In the genomic region with DNA sequence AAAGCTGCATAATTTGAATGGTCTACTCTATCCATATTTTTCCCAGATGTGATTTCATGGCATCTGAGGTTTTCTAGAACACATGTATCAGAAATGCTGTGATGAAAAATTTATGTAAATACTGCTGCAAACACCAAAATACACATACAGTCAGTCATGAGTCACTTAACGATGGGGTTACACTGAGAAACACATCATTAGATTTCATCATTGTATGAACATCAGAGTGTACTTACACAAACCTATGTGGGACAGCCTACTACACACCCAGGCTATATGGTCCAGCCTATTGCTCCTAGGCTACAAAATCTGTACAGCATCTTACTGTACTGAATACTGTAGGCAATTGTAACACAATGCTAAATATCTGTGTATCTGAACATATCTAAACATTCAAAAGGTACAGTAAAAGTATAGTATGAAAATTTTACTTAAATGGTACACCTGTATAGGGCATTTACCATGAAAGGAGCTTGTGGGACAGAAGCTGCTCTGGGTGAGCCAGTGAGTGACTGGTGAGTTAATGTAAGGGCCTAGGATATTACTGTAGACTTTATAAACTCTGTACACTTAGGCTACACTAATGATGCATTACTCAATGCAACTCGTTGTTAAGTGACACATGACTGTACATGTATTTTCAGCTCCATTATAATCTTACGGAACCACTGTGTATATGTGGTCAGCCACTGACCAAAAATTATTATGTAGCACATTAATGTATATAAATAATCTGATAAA, we compare ENCODE assay signal across 11 cellular contexts. TPM values are rescaled to one million over a fixed set of nuclear protein-coding genes. Genes with fewer than 3 reads are reported as not detected.
DNase-seq lines count a peak whose midpoint lies in the region; ATAC-seq and TF ChIP-seq lines count a peak whose summit lies in the region.
"Had no signal": no experiment of that assay in that cellular context is flagged by ENCODE, and none has a peak within 500 bp of the region (broad histone marks: within the 10 kb centered on the region; RNA-seq: fewer than 3 reads in every experiment).

No MANE protein-coding gene starts in this region.

- no peak for DNase-seq in activated naive CD4-positive, alpha-beta T cell treated with anti-CD3 and anti-CD28 coated beads, Interleukin-2, amount 50 U/mL, for 72 hours (ENCODE audit: low spot score in 2 of 2)
- DNase-seq in activated naive CD4-positive, alpha-beta T cell treated with anti-CD3 and anti-CD28 coated beads, Interleukin-2, amount 10 ng/mL, durations not matched to agents 7 days and 5 days: no peak
- DNase-seq in RWPE1 (ENCODE audit: low spot score): peak; percentile 54
- peak; percentile 75 to 94 for DNase-seq in fibroblast of lung (ENCODE audit: low read depth in 2 of 2)
- no peak for DNase-seq in stimulated activated CD4-positive, alpha-beta T cell treated with anti-CD3 and anti-CD28 coated beads, Interleukin-2, amount 100 ng/mL, for 48 hours
- no peak for DNase-seq in stimulated activated CD4-positive, alpha-beta T cell treated with anti-CD3 and anti-CD28 coated beads, Interleukin-15, amount 100 ng/mL, for 24 hours
- no peak for DNase-seq in DMS 273 (lab: John Stamatoyannopoulos, UW; ENCODE audit: unreplicated experiment)
- DNase-seq: activated CD8-positive, alpha-beta memory T cell treated with anti-CD3 and anti-CD28 coated beads, Interleukin-2, amount 50 U/mL, for 4 hours; glutamatergic neuron; nucleus accumbens had no signal

- H3K4me1 Mint-ChIP-seq in activated naive CD4-positive, alpha-beta T cell treated with anti-CD3 and anti-CD28 coated beads, Interleukin-2, amount 10 ng/mL, durations not matched to agents 7 days and 5 days: peaks cover 20% of the 10 kb centered on the region

- H4K20me1 ChIP-seq in fibroblast of lung (ENCODE audit: control insufficient read depth, extremely low read depth, insufficient read depth, low read length): no peaks in the 10 kb centered on the region

- POLR2A ChIA-PET in RWPE1 (lab: Yijun Ruan, JAX; ENCODE audit: low non-redundant PET): no interaction called here

- no peaks in the 10 kb centered on the region for H3K36me3 ChIP-seq in fibroblast of lung (ENCODE audit: control insufficient read depth, insufficient read depth, low read length)
- peaks cover 0 to 6% (median 5%) of the 10 kb centered on the region in 5 donors for H3K36me3 ChIP-seq in subcutaneous abdominal adipose tissue (ENCODE audit: control insufficient read depth in 5 of 5, insufficient read depth in 5 of 5, low read length in 5 of 5)

- H3K4me3 ChIP-seq in fibroblast of lung (replicated peaks in 1 of 4; ENCODE audit: control extremely low read depth in 1 of 4, insufficient read depth in 1 of 4, low read depth in 3 of 4, low read length in 4 of 4) (no peak overlapping the region), subcutaneous abdominal adipose tissue (ENCODE audit: low read depth in 1 of 5, low read length in 5 of 5) (no peak overlapping the region)

- TF ChIP-seq CTCF in RWPE1 (conservative IDR thresholded peaks at IDR 0.05; ENCODE audit: low read depth): no peak
- TF ChIP-seq CTCF in fibroblast of lung (conservative IDR thresholded peaks at IDR 0.05 in 1 of 2, IDR thresholded peaks at IDR 0.05 in 1 of 2; ENCODE audit: low read depth in 1 of 2, low read length in 2 of 2): no peak

- H3K27me3 ChIP-seq in fibroblast of lung (ENCODE audit: control insufficient read depth, insufficient read depth, low read length): no peaks in the 10 kb centered on the region
- H3K27me3 ChIP-seq in subcutaneous abdominal adipose tissue (ENCODE audit: control insufficient read depth in 5 of 5, insufficient read depth in 4 of 5, low read length in 5 of 5): no peaks in the 10 kb centered on the region

- H3K9me3 ChIP-seq in fibroblast of lung (ENCODE audit: control insufficient read depth, insufficient read depth, low read depth, low read length) (no peaks in the 10 kb centered on the region), subcutaneous abdominal adipose tissue (ENCODE audit: control insufficient read depth in 5 of 5, low read length in 5 of 5) (no peaks in the 10 kb centered on the region)

- H3K27ac ChIP-seq in RWPE1 (no peak overlapping the region), fibroblast of lung (ENCODE audit: insufficient read depth, low read length) (peak overlapping the region; percentile 45), subcutaneous abdominal adipose tissue (ENCODE audit: low read depth, low read length) (peak overlapping the region; percentile 55)

- no peaks in the 10 kb centered on the region for H3K27me3 Mint-ChIP-seq in activated naive CD4-positive, alpha-beta T cell treated with anti-CD3 and anti-CD28 coated beads, Interleukin-2, amount 10 ng/mL, durations not matched to agents 7 days and 5 days

- no peaks in the 10 kb centered on the region for H3K9me3 Mint-ChIP-seq in activated naive CD4-positive, alpha-beta T cell treated with anti-CD3 and anti-CD28 coated beads, Interleukin-2, amount 50 U/mL, for 72 hours
- no peaks in the 10 kb centered on the region for H3K9me3 Mint-ChIP-seq in activated naive CD4-positive, alpha-beta T cell treated with anti-CD3 and anti-CD28 coated beads, Interleukin-2, amount 10 ng/mL, durations not matched to agents 7 days and 5 days

- H3K9ac ChIP-seq in fibroblast of lung (ENCODE audit: insufficient read depth, low read length) (no peak overlapping the region), subcutaneous abdominal adipose tissue (ENCODE audit: low read length in 5 of 5) (no peak overlapping the region)

- peak; percentile 80 to 90 for ATAC-seq in activated naive CD4-positive, alpha-beta T cell treated with anti-CD3 and anti-CD28 coated beads, Interleukin-2, amount 50 U/mL, for 72 hours

- CTCF ChIA-PET in activated naive CD4-positive, alpha-beta T cell treated with anti-CD3 and anti-CD28 coated beads, Interleukin-2, amount 10 ng/mL, durations not matched to agents 7 days and 5 days (lab: Charles Lee): interaction anchor here (1.2 to 3.6 kb wide), 2 partner anchors 15 to 69 kb away, joined by 4 to 11 read pairs; no protein-coding TSS in a partner anchor
- CTCF ChIA-PET in RWPE1 (lab: Yijun Ruan, JAX): interaction anchor here (0.5 to 0.6 kb wide), 2 partner anchors 38 to 245 kb away, joined by 3 read pairs; no protein-coding TSS in a partner anchor

- H3K36me3 Mint-ChIP-seq in activated naive CD4-positive, alpha-beta T cell treated with anti-CD3 and anti-CD28 coated beads, Interleukin-2, amount 50 U/mL, for 72 hours: no peaks in the 10 kb centered on the region
- H3K36me3 Mint-ChIP-seq in activated naive CD4-positive, alpha-beta T cell treated with anti-CD3 and anti-CD28 coated beads, Interleukin-2, amount 10 ng/mL, durations not matched to agents 7 days and 5 days: peaks cover 6% of the 10 kb centered on the region

- H3K4me1 ChIP-seq in fibroblast of lung (ENCODE audit: control insufficient read depth, extremely low read depth, insufficient read depth, low read length): peaks cover 13% of the 10 kb centered on the region
- H3K4me1 ChIP-seq in subcutaneous abdominal adipose tissue (ENCODE audit: control insufficient read depth in 5 of 5, insufficient read depth in 5 of 5, low read length in 5 of 5): peaks cover 0 to 30% (median 27%) of the 10 kb centered on the region in 5 donors

- no peak overlapping the region for H3K27ac Mint-ChIP-seq in activated naive CD4-positive, alpha-beta T cell treated with anti-CD3 and anti-CD28 coated beads, Interleukin-2, amount 50 U/mL, for 72 hours
- no peak overlapping the region for H3K27ac Mint-ChIP-seq in activated naive CD4-positive, alpha-beta T cell treated with anti-CD3 and anti-CD28 coated beads, Interleukin-2, amount 10 ng/mL, durations not matched to agents 7 days and 5 days

- H2AFZ ChIP-seq in fibroblast of lung (ENCODE audit: low read length): no peak overlapping the region

- H3K4me2 ChIP-seq in fibroblast of lung (ENCODE audit: extremely low read depth, insufficient read depth, low read length): peak overlapping the region; percentile 27

- H3K4me3 Mint-ChIP-seq in activated naive CD4-positive, alpha-beta T cell treated with anti-CD3 and anti-CD28 coated beads, Interleukin-2, amount 10 ng/mL, durations not matched to agents 7 days and 5 days: no peak overlapping the region

- peaks cover 65% of the 10 kb centered on the region for H3K79me2 ChIP-seq in fibroblast of lung (ENCODE audit: control insufficient read depth, insufficient read depth, low read length)

RNA-seq across cellular contexts. Expression of gene PNO1, which starts 33.5 kb away (rescaled TPM):
- 10 to 100 TPM; 15.7 to 17.9 TPM for total RNA-seq in activated naive CD4-positive, alpha-beta T cell treated with anti-CD3 and anti-CD28 coated beads, Interleukin-2, amount 50 U/mL, for 72 hours
- 12.9 and 14.4 TPM in 2 replicates for total RNA-seq in fibroblast of lung
- 13.4 and 18.1 TPM in 2 replicates for polyA plus RNA-seq in fibroblast of lung
- polyA plus RNA-seq in fibroblast of lung (2012): 12.1 and 16.4 TPM in 2 replicates
- 2.6 and 3.5 TPM in 2 replicates for polyA minus RNA-seq in fibroblast of lung (ENCODE audit: low replicate concordance)

Comparison
In these comparisons a context has a peak if more than half of its experiments do, and no peak if none do; other contexts are left out.
1. DNase-seq: peak in RWPE1 (single experiment) and fibroblast of lung (2 of 2); none in activated naive CD4-positive, alpha-beta T cell treated with anti-CD3 and anti-CD28 coated beads, Interleukin-2, amount 50 U/mL, for 72 hours (0 of 2), activated naive CD4-positive, alpha-beta T cell treated with anti-CD3 and anti-CD28 coated beads, Interleukin-2, amount 10 ng/mL, durations not matched to agents 7 days and 5 days (single experiment), stimulated activated CD4-positive, alpha-beta T cell treated with anti-CD3 and anti-CD28 coated beads, Interleukin-2, amount 100 ng/mL, for 48 hours (0 of 2), stimulated activated CD4-positive, alpha-beta T cell treated with anti-CD3 and anti-CD28 coated beads, Interleukin-15, amount 100 ng/mL, for 24 hours (single experiment) and DMS 273 (single experiment).